In genomic region chr1:43981135-43981491, GRCh38 we compare ENCODE assay signal across 2 cellular contexts.
TF ChIP-seq lines count a peak whose summit lies in the region.

No MANE protein-coding gene starts in this region.

TF ChIP-seq in SK-N-SH, 30 proteins besides CTCF, POLR2A, EP300 and RAD21 (continued from another document):
- TF ChIP-seq TCF12 (IDR thresholded peaks at IDR 0.05) (no peak), NRF1 (IDR thresholded peaks at IDR 0.05; ENCODE audit: low read depth, low read length) (no peak), SMC3 (IDR thresholded peaks at IDR 0.05; ENCODE audit: low read depth, low read length) (no peak), SIN3A (IDR thresholded peaks at IDR 0.05; ENCODE audit: borderline replicate concordance, low read depth, low read length) (no peak), RFX5 (IDR thresholded peaks at IDR 0.05; ENCODE audit: low read length) (no peak), FOSL2 (IDR thresholded peaks at IDR 0.05; ENCODE audit: borderline replicate concordance, low read depth) (no peak), REST (IDR thresholded peaks at IDR 0.05; ENCODE audit: low read depth, low read length) (no peak), GABPA (IDR thresholded peaks at IDR 0.05; ENCODE audit: low read depth) (no peak), TEAD4 (IDR thresholded peaks at IDR 0.05; ENCODE audit: borderline replicate concordance, insufficient read depth) (no peak)
- TF ChIP-seq, protein P1, sequence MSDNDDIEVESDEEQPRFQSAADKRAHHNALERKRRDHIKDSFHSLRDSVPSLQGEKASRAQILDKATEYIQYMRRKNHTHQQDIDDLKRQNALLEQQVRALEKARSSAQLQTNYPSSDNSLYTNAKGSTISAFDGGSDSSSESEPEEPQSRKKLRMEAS (IDR thresholded peaks at IDR 0.05; ENCODE audit: low read depth), result no peak
- TF ChIP-seq, protein P2, sequence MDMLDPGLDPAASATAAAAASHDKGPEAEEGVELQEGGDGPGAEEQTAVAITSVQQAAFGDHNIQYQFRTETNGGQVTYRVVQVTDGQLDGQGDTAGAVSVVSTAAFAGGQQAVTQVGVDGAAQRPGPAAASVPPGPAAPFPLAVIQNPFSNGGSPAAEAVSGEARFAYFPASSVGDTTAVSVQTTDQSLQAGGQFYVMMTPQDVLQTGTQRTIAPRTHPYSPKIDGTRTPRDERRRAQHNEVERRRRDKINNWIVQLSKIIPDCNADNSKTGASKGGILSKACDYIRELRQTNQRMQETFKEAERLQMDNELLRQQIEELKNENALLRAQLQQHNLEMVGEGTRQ (IDR thresholded peaks at IDR 0.05; ENCODE audit: borderline replicate concordance, low read depth, low read length), result no peak
TF ChIP-seq in SK-N-SH: peak in this region for 0.

TF ChIP-seq in SK-N-SH treated with all-trans-retinoic acid at 6 μM for 48 hours, 23 proteins besides CTCF, POLR2A, EP300 and RAD21 (continued from another document):
- TF ChIP-seq, protein P3, sequence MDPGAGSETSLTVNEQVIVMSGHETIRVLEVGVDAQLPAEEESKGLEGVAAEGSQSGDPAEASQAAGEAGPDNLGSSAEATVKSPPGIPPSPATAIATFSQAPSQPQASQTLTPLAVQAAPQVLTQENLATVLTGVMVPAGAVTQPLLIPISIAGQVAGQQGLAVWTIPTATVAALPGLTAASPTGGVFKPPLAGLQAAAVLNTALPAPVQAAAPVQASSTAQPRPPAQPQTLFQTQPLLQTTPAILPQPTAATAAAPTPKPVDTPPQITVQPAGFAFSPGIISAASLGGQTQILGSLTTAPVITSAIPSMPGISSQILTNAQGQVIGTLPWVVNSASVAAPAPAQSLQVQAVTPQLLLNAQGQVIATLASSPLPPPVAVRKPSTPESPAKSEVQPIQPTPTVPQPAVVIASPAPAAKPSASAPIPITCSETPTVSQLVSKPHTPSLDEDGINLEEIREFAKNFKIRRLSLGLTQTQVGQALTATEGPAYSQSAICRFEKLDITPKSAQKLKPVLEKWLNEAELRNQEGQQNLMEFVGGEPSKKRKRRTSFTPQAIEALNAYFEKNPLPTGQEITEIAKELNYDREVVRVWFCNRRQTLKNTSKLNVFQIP (CRISPR knock-in tag; IDR thresholded peaks at IDR 0.05; ENCODE audit: borderline replicate concordance, low read depth), result no peak
- no peak for TF ChIP-seq ZNF8 (CRISPR knock-in tag; IDR thresholded peaks at IDR 0.05)
- no peak for TF ChIP-seq TCF4 (CRISPR knock-in tag; IDR thresholded peaks at IDR 0.05; ENCODE audit: borderline replicate concordance)
- no peak for TF ChIP-seq CSDC2 (CRISPR knock-in tag; IDR thresholded peaks at IDR 0.05)
- TF ChIP-seq GLIS3 (CRISPR knock-in tag; IDR thresholded peaks at IDR 0.05), result no peak
- TF ChIP-seq, protein P4, sequence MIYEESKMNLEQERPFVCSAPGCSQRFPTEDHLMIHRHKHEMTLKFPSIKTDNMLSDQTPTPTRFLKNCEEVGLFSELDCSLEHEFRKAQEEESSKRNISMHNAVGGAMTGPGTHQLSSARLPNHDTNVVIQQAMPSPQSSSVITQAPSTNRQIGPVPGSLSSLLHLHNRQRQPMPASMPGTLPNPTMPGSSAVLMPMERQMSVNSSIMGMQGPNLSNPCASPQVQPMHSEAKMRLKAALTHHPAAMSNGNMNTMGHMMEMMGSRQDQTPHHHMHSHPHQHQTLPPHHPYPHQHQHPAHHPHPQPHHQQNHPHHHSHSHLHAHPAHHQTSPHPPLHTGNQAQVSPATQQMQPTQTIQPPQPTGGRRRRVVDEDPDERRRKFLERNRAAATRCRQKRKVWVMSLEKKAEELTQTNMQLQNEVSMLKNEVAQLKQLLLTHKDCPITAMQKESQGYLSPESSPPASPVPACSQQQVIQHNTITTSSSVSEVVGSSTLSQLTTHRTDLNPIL (CRISPR knock-in tag; IDR thresholded peaks at IDR 0.05; ENCODE audit: low read depth), result no peak
- TF ChIP-seq TSHZ2 (CRISPR knock-in tag; IDR thresholded peaks at IDR 0.05), result no peak
- no peak for TF ChIP-seq SNAI2 (CRISPR knock-in tag; IDR thresholded peaks at IDR 0.05)
- TF ChIP-seq CSRNP3 (CRISPR knock-in tag; IDR thresholded peaks at IDR 0.05), result no peak
